16 cellular contexts compared by ENCODE assay signal in genomic region chr7:30543815-30544525, GRCh38.
"Had no signal": no experiment of that assay in that cellular context is flagged by ENCODE, and none has a peak within 500 bp of the region (broad histone marks: within the 10 kb centered on the region; RNA-seq: fewer than 3 reads in every experiment).

No MANE protein-coding gene starts in this region.

- H3K4me2 ChIP-seq: neural progenitor cell had no signal

- H3K27ac ChIP-seq: breast epithelium, neural progenitor cell, ovary, skin epidermis, stomach, thoracic aorta had no signal

- H3K27me3 Mint-ChIP-seq: activated naive CD4-positive, alpha-beta T cell treated with anti-CD3 and anti-CD28 coated beads, Interleukin-2, amount 10 ng/mL, durations not matched to agents 7 days and 5 days had no signal

- H3K36me3 ChIP-seq: breast epithelium, neural progenitor cell, ovary, thoracic aorta had no signal

- H3K27me3 ChIP-seq: breast epithelium, neural progenitor cell, ovary, stomach had no signal

- H3K4me1 ChIP-seq: breast epithelium had no signal

- H2AFZ ChIP-seq: neural progenitor cell had no signal

- H3K9me3 ChIP-seq: breast epithelium, ovary, stomach, thoracic aorta had no signal

- H3K4me3 Mint-ChIP-seq: activated naive CD4-positive, alpha-beta T cell treated with anti-CD3 and anti-CD28 coated beads, Interleukin-2, amount 10 ng/mL, durations not matched to agents 7 days and 5 days; endodermal cell; neural progenitor cell had no signal

- H3K27ac Mint-ChIP-seq: activated naive CD4-positive, alpha-beta T cell treated with anti-CD3 and anti-CD28 coated beads, Interleukin-2, amount 10 ng/mL, durations not matched to agents 7 days and 5 days; activated T-helper 2 cell treated with anti-CD3 and anti-CD28 coated beads, Interferon-gamma antibody, Interleukin-2, Interleukin-4, amounts not matched to agents 10 μg/mL and 5 μg/mL and 100 μg/mL, durations not matched to agents 14 hours and 24 hours and 36 hours; endodermal cell; neural progenitor cell had no signal

- H3K9ac ChIP-seq: neural progenitor cell had no signal

- H3K4me3 ChIP-seq: breast epithelium, neural progenitor cell, ovary, skin epidermis, stomach, thoracic aorta had no signal

- DNase-seq: activated CD4-positive, alpha-beta T cell treated with anti-CD3 and anti-CD28 coated beads for 48 hours; activated naive CD4-positive, alpha-beta T cell treated with anti-CD3 and anti-CD28 coated beads, Interleukin-2, amount 10 ng/mL, durations not matched to agents 7 days and 5 days; amniotic stem cell; dermis blood vessel endothelial cell; endodermal cell; head of caudate nucleus; left ventricle myocardium superior; ovary; stimulated activated CD4-positive, alpha-beta T cell treated with anti-CD3 and anti-CD28 coated beads, Interleukin-4, amount 100 ng/mL, for 4 hours; stomach; T1000 had no signal

- ATAC-seq: left ventricle myocardium superior had no signal

- H3K9me3 Mint-ChIP-seq: activated naive CD4-positive, alpha-beta T cell treated with anti-CD3 and anti-CD28 coated beads, Interleukin-2, amount 10 ng/mL, durations not matched to agents 7 days and 5 days; activated T-helper 2 cell treated with anti-CD3 and anti-CD28 coated beads, Interferon-gamma antibody, Interleukin-2, Interleukin-4, amounts not matched to agents 10 μg/mL and 5 μg/mL and 100 μg/mL, durations not matched to agents 14 hours and 24 hours and 36 hours had no signal

- H3K4me1 Mint-ChIP-seq: activated naive CD4-positive, alpha-beta T cell treated with anti-CD3 and anti-CD28 coated beads, Interleukin-2, amount 10 ng/mL, durations not matched to agents 7 days and 5 days had no signal
